1 cellular context compared by ENCODE assay signal in the genomic region with DNA sequence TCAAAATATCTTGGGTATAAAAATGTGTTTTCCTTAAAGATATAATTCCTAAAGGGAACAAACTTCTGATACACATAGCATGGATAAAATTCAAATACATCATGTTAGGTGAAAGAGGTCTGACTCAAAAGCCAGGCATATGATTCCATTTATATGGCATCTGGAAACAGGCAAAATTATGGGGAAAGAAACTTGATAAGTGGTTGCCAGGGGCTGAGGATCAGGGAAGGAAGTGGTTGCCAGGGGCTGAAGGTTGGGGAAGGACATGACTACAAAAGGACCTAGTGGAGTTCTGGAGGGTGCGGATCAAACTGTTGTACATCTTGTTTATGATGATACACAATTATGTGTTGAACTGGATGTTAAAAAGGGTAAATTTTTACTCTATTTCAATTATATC.
TF ChIP-seq lines count a peak whose summit lies in the region.

No MANE protein-coding gene starts in this region.

TF ChIP-seq in IMR-90, 13 proteins besides CTCF, POLR2A, EP300 and RAD21 (continued from another document):
- TF ChIP-seq RCOR1 (IDR thresholded peaks at IDR 0.05; ENCODE audit: insufficient replicate concordance, low read length) (no peak), BHLHE40 (IDR thresholded peaks at IDR 0.05; ENCODE audit: low read depth, low read length) (no peak), MAZ (IDR thresholded peaks at IDR 0.05; ENCODE audit: borderline replicate concordance, low read depth, low read length) (no peak), CEBPB (IDR thresholded peaks at IDR 0.05; ENCODE audit: low read depth, low read length) (no peak), FOS (IDR thresholded peaks at IDR 0.05; ENCODE audit: low read depth, low read length) (no peak), MAFK (IDR thresholded peaks at IDR 0.05; ENCODE audit: low read depth, low read length) (no peak), CHD1 (IDR thresholded peaks at IDR 0.05; ENCODE audit: low read depth, low read length) (no peak), NFE2L2 (IDR thresholded peaks at IDR 0.05; ENCODE audit: low read depth, low read length) (no peak), SMC3 (IDR thresholded peaks at IDR 0.05; ENCODE audit: low read depth, low read length) (no peak)
- TF ChIP-seq, protein P1, sequence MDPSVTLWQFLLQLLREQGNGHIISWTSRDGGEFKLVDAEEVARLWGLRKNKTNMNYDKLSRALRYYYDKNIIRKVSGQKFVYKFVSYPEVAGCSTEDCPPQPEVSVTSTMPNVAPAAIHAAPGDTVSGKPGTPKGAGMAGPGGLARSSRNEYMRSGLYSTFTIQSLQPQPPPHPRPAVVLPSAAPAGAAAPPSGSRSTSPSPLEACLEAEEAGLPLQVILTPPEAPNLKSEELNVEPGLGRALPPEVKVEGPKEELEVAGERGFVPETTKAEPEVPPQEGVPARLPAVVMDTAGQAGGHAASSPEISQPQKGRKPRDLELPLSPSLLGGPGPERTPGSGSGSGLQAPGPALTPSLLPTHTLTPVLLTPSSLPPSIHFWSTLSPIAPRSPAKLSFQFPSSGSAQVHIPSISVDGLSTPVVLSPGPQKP (IDR thresholded peaks at IDR 0.05; ENCODE audit: borderline replicate concordance, low read depth, low read length): no peak
